Comparison of ENCODE assay signal across 23 cellular contexts in genomic region chr12:39348523-39348922, GRCh38.
DNase-seq lines count a peak whose midpoint lies in the region; ATAC-seq and TF ChIP-seq lines count a peak whose summit lies in the region.
"Had no signal": no experiment of that assay in that cellular context is flagged by ENCODE, and none has a peak within 500 bp of the region (broad histone marks: within the 10 kb centered on the region; RNA-seq: fewer than 3 reads in every experiment).

No MANE protein-coding gene starts in this region.

- no peaks in the 10 kb centered on the region for H3K79me2 ChIP-seq in GM23338 (replicated peaks; ENCODE audit: insufficient read depth)

- CTCF ChIA-PET in MCF 10A (lab: Yijun Ruan, JAX), result interaction anchor here (0.9 to 2.3 kb wide), 2 partner anchors 16 to 114 kb away, joined by 5 to 11 read pairs; no protein-coding TSS in a partner anchor

- H3K27me3 ChIP-seq in breast epithelium (no peaks in the 10 kb centered on the region), GM23338 (ENCODE audit: insufficient read depth) (no peaks in the 10 kb centered on the region), endodermal cell (ENCODE audit: control insufficient read depth, insufficient read depth, low read length, poor library complexity, severe bottlenecking) (no peaks in the 10 kb centered on the region), right lobe of liver (no peaks in the 10 kb centered on the region)
- H3K27me3 ChIP-seq: BE2C; BLaER1 treated with 17β-estradiol and CSF1 and Interleukin-3, amounts not matched to agents 10 nM and 100 nM had no signal

- POLR2A ChIA-PET in MCF 10A (lab: Yijun Ruan, JAX), result interaction anchor here (0.6 kb wide), 1 partner anchor 67 kb away, joined by 4 read pairs; no protein-coding TSS in a partner anchor

- H3K9me3 Mint-ChIP-seq in MCF 10A (ENCODE audit: unreplicated experiment), result no peaks in the 10 kb centered on the region
- no peaks in the 10 kb centered on the region for H3K9me3 Mint-ChIP-seq in GM23338
- no peaks in the 10 kb centered on the region for H3K9me3 Mint-ChIP-seq in endodermal cell
- H3K9me3 Mint-ChIP-seq: CD14-positive monocyte; CD4-positive, alpha-beta T cell; CD8-positive, alpha-beta memory T cell; HFFc6 had no signal

- H3K4me1 Mint-ChIP-seq in MCF 10A (ENCODE audit: insufficient read depth, unreplicated experiment) (no peaks in the 10 kb centered on the region), GM23338 (peaks cover 20% of the 10 kb centered on the region), endodermal cell (peaks cover 15% of the 10 kb centered on the region)
- H3K4me1 Mint-ChIP-seq: CD14-positive monocyte; CD8-positive, alpha-beta memory T cell had no signal

- H2AFZ ChIP-seq in GM23338, result no peak overlapping the region
- H2AFZ ChIP-seq: GM23248 had no signal

- TF ChIP-seq CTCF in MCF 10A (IDR thresholded peaks at IDR 0.05; ENCODE audit: unreplicated experiment) (no peak), breast epithelium (IDR thresholded peaks at IDR 0.05) (no peak), GM23338 (conservative IDR thresholded peaks at IDR 0.05; ENCODE audit: low read depth in 2 of 2) (no peak), endodermal cell (conservative IDR thresholded peaks at IDR 0.05) (no peak), right lobe of liver (IDR thresholded peaks at IDR 0.05) (no peak)

- H3K27ac Mint-ChIP-seq in MCF 10A (ENCODE audit: low read depth, unreplicated experiment) (peak overlapping the region; percentile 46), GM23338 (peak overlapping the region; percentile 56), endodermal cell (peak overlapping the region; percentile 67)
- H3K27ac Mint-ChIP-seq: CD14-positive monocyte; CD4-positive, alpha-beta T cell; HFFc6 had no signal

- peaks cover 7% of the 10 kb centered on the region for H3K36me3 Mint-ChIP-seq in MCF 10A (ENCODE audit: insufficient read depth, unreplicated experiment)
- no peaks in the 10 kb centered on the region for H3K36me3 Mint-ChIP-seq in GM23338 (ENCODE audit: low read depth)
- no peaks in the 10 kb centered on the region for H3K36me3 Mint-ChIP-seq in endodermal cell (ENCODE audit: low read depth)
- H3K36me3 Mint-ChIP-seq: CD14-positive monocyte had no signal

- ATAC-seq in GM23338 (no peak), right lobe of liver (peak; percentile 60 to 82 (median 78)), HG03159 (IDR thresholded peaks at IDR 0.05; ENCODE audit: unreplicated experiment) (no peak), GM18505 (IDR thresholded peaks at IDR 0.05; ENCODE audit: unreplicated experiment) (no peak)
- ATAC-seq in activated CD4-positive, CD25-positive, alpha-beta regulatory T cell treated with anti-CD3 and anti-CD28 coated beads, Interleukin-2, amount 50 U/mL, for 24 hours, result no peak
- ATAC-seq: A549 had no signal

- no peak overlapping the region for H3K4me3 Mint-ChIP-seq in MCF 10A (ENCODE audit: unreplicated experiment)
- H3K4me3 Mint-ChIP-seq in GM23338, result no peak overlapping the region
- H3K4me3 Mint-ChIP-seq in endodermal cell, result no peak overlapping the region
- H3K4me3 Mint-ChIP-seq: CD14-positive monocyte; CD4-positive, alpha-beta T cell; CD8-positive, alpha-beta memory T cell; HFFc6 had no signal

- H3K36me3 ChIP-seq in breast epithelium (no peaks in the 10 kb centered on the region), GM23338 (ENCODE audit: insufficient read depth) (no peaks in the 10 kb centered on the region), endodermal cell (ENCODE audit: control insufficient read depth, insufficient read depth, low read length) (peaks cover 3% of the 10 kb centered on the region), right lobe of liver (no peaks in the 10 kb centered on the region)
- H3K36me3 ChIP-seq: BLaER1 treated with 17β-estradiol and CSF1 and Interleukin-3, amounts not matched to agents 10 nM and 100 nM; HAP-1 had no signal

- H3K27ac ChIP-seq in breast epithelium (no peak overlapping the region), GM23338 (ENCODE audit: low read depth) (no peak overlapping the region), endodermal cell (ENCODE audit: low read depth, low read length) (no peak overlapping the region), right lobe of liver (peak overlapping the region in 1 of 3 donors; percentile 61)
- H3K27ac ChIP-seq: A549; BLaER1 treated with 17β-estradiol and CSF1 and Interleukin-3, amounts not matched to agents 10 nM and 100 nM; GM23248 had no signal

- H3F3A ChIP-seq in GM23338 (replicated peaks; ENCODE audit: low read depth), result no peaks in the 10 kb centered on the region

- no TSS peak for BruUV-seq in MCF 10A (replicated peaks; lab: Mats Ljungman, UMichigan)

- TF ChIP-seq POLR2A in breast epithelium (IDR thresholded peaks at IDR 0.05), result no peak
- TF ChIP-seq POLR2A in right lobe of liver (IDR thresholded peaks at IDR 0.05), result no peak
- TF ChIP-seq POLR2A in GM18505 (IDR thresholded peaks at IDR 0.05; ENCODE audit: borderline replicate concordance, extremely low read depth, insufficient read depth, insufficient read length), result no peak

- DNase-seq in MCF 10A (ENCODE audit: unreplicated experiment) (no peak), breast epithelium (ENCODE audit: low spot score in 2 of 2) (no peak), GM23338 (ENCODE audit: low spot score) (no peak), endodermal cell (no peak), right lobe of liver (no peak)
- DNase-seq: 8988T; ACHN; AML-193; BE2C; CD4-positive, alpha-beta T cell; CD8-positive, alpha-beta memory T cell; DMS 273 treated with DMSO at 0.1 percent for 48 hours; DMS79 treated with DMSO at 0.1 percent for 48 hours; GF-D8; GM23248; HFFc6 had no signal

- intact Hi-C loops in MCF 10A (cut with micrococcal nuclease) (no loop called here), breast epithelium (cut with DNase I; ENCODE audit: low total_unique reads) (no loop called here), right lobe of liver (cut with DNase I) (no loop called here)

- H3K9ac ChIP-seq in endodermal cell (ENCODE audit: extremely low read depth, low read length, poor library complexity, severe bottlenecking), result no peak overlapping the region
- H3K9ac ChIP-seq: BLaER1 treated with 17β-estradiol and CSF1 and Interleukin-3, amounts not matched to agents 10 nM and 100 nM; GM23248 had no signal

- no peaks in the 10 kb centered on the region for H3K9me2 ChIP-seq in GM23338 (ENCODE audit: insufficient read depth)

- no peaks in the 10 kb centered on the region for H3K4me1 ChIP-seq in breast epithelium
- 0 out of 2 replicates have a peak, but pooled peaks cover 7% of the 10 kb centered on the region for H3K4me1 ChIP-seq in GM23338 (ENCODE audit: insufficient read depth)
- no peaks in the 10 kb centered on the region for H3K4me1 ChIP-seq in endodermal cell (ENCODE audit: control insufficient read depth, insufficient read depth, low read length)
- peaks cover 0 to 10% (median 2%) of the 10 kb centered on the region in 4 donors for H3K4me1 ChIP-seq in right lobe of liver
- H3K4me1 ChIP-seq: A549; BLaER1 treated with 17β-estradiol and CSF1 and Interleukin-3, amounts not matched to agents 10 nM and 100 nM; HAP-1 had no signal

- H3K9me3 ChIP-seq in breast epithelium, result no peaks in the 10 kb centered on the region
- H3K9me3 ChIP-seq in endodermal cell (ENCODE audit: control insufficient read depth, low read length), result no peaks in the 10 kb centered on the region
- H3K9me3 ChIP-seq in right lobe of liver, result no peaks in the 10 kb centered on the region
- H3K9me3 ChIP-seq: A549; BE2C; BLaER1 treated with 17β-estradiol and CSF1 and Interleukin-3, amounts not matched to agents 10 nM and 100 nM; HAP-1 had no signal

- H3K4me3 ChIP-seq in breast epithelium (no peak overlapping the region), GM23338 (no peak overlapping the region), endodermal cell (ENCODE audit: low read length) (no peak overlapping the region), right lobe of liver (no peak overlapping the region)
- H3K4me3 ChIP-seq: A549; BLaER1 treated with 17β-estradiol and CSF1 and Interleukin-3, amounts not matched to agents 10 nM and 100 nM; GM23248; HAP-1 had no signal

- no peaks in the 10 kb centered on the region for H4K20me1 ChIP-seq in GM23338 (replicated peaks; ENCODE audit: insufficient read depth)
- H4K20me1 ChIP-seq: BLaER1 treated with 17β-estradiol and CSF1 and Interleukin-3, amounts not matched to agents 10 nM and 100 nM had no signal

- no peak overlapping the region for H3K4me2 ChIP-seq in GM23338
- H3K4me2 ChIP-seq: A549; BLaER1 treated with 17β-estradiol and CSF1 and Interleukin-3, amounts not matched to agents 10 nM and 100 nM had no signal

- H3K27me3 Mint-ChIP-seq in MCF 10A (ENCODE audit: insufficient read depth, unreplicated experiment), result no peaks in the 10 kb centered on the region
- no peaks in the 10 kb centered on the region for H3K27me3 Mint-ChIP-seq in GM23338 (ENCODE audit: insufficient read depth, low read depth, poor library complexity)
- no peaks in the 10 kb centered on the region for H3K27me3 Mint-ChIP-seq in endodermal cell (ENCODE audit: insufficient read depth)
- H3K27me3 Mint-ChIP-seq: CD4-positive, alpha-beta T cell had no signal

- 73 to 86% methylated on average over 1 of the region's 1 CpG for WGBS in endodermal cell (ENCODE audit: insufficient coverage in 1 of 2, insufficient read length in 1 of 2), 2 experiments
- WGBS in right lobe of liver (ENCODE audit: insufficient coverage, low coverage, low lambda C conversion rate, missing lambda C conversion rate), result 24% methylated on average over 1 of the region's 1 CpG

TF ChIP-seq in GM23338, 12 proteins besides CTCF, POLR2A, EP300 and RAD21 (continues in another document):
- TF ChIP-seq NANOG (IDR thresholded peaks at IDR 0.05; ENCODE audit: borderline replicate concordance) (no peak), STAT1 (IDR thresholded peaks at IDR 0.05; ENCODE audit: unreplicated experiment) (no peak), EZH2 (IDR thresholded peaks at IDR 0.05; ENCODE audit: low read depth, unreplicated experiment) (no peak), ETS1 (IDR thresholded peaks at IDR 0.05) (no peak), POLR2AphosphoS5 (IDR thresholded peaks at IDR 0.05; ENCODE audit: low read depth) (no peak), JUNB (IDR thresholded peaks at IDR 0.05; ENCODE audit: unreplicated experiment) (no peak)

Comparison
In these comparisons a context has a peak if more than half of its experiments do, and no peak if none do; other contexts are left out.
1. ATAC-seq: peak in right lobe of liver (4 of 4); none in GM23338 (single experiment), activated CD4-positive, CD25-positive, alpha-beta regulatory T cell treated with anti-CD3 and anti-CD28 coated beads, Interleukin-2, amount 50 U/mL, for 24 hours (0 of 2), HG03159 (single experiment) and GM18505 (single experiment).
2. Peak in every context shown above with its lines, with median percentiles within 50 percentile points of each other: H3K27ac Mint-ChIP-seq.